1 cellular context compared by ENCODE assay signal in the genomic region with DNA sequence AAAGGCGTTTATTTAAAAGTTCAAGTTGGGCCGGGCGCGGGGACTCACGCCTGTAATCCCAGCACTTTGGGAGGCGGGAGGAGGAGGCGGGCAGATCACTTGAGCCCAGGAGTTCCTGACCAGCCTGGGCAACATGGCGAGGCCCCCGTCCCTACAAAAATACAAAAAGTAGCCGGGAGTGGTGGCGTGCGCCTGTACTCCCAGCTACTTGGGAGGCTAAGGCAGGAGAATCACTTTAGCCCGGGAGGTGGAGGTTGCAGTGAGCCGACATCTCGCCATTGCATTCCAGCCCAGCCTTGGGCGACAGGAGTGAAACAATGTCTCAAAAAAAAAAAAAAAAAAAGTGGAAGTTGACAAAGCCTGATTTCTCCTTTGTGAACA.
TF ChIP-seq lines count a peak whose summit lies in the region.

No MANE protein-coding gene starts in this region.

TF ChIP-seq in K562, 482 proteins besides CTCF, POLR2A, EP300 and RAD21:
- TF ChIP-seq SUPT5H (IDR thresholded peaks at IDR 0.05) (no peak), BCOR (IDR thresholded peaks at IDR 0.05) (peak; percentile 89), SMAD1 (IDR thresholded peaks at IDR 0.05; ENCODE audit: low read depth, low read length, partially characterized antibody) (no peak), ZNF311 (CRISPR knock-in tag; IDR thresholded peaks at IDR 0.05) (no peak), HDAC2 (IDR thresholded peaks at IDR 0.05) (0 out of 2 replicates have a peak, but pooled peaks have one; percentile 24), KDM1A (IDR thresholded peaks at IDR 0.05) (peak in 1 of 2 experiments; percentile 23; a peak in 1 of 4 replicates), TRIM28 (IDR thresholded peaks at IDR 0.05) (peak; percentile 65; the same call in 1 of the 2 replicates), YY1 (IDR thresholded peaks at IDR 0.05; ENCODE audit: borderline replicate concordance in 1 of 3, control insufficient read depth in 1 of 3, extremely low read depth in 1 of 3, insufficient read depth in 3 of 3, insufficient read length in 1 of 3, insufficient replicate concordance in 2 of 3, low read depth in 1 of 3, low read length in 2 of 3) (peak in 1 of 3 experiments; percentile 50), SMARCA5 (IDR thresholded peaks at IDR 0.05) (0 out of 2 replicates have a peak, but pooled peaks have one; percentile 63), NFYB (IDR thresholded peaks at IDR 0.05; ENCODE audit: extremely low read depth, insufficient read length) (no peak), ZNF24 (IDR thresholded peaks at IDR 0.05) (peak; percentile 84)
- TF ChIP-seq, protein P1, sequence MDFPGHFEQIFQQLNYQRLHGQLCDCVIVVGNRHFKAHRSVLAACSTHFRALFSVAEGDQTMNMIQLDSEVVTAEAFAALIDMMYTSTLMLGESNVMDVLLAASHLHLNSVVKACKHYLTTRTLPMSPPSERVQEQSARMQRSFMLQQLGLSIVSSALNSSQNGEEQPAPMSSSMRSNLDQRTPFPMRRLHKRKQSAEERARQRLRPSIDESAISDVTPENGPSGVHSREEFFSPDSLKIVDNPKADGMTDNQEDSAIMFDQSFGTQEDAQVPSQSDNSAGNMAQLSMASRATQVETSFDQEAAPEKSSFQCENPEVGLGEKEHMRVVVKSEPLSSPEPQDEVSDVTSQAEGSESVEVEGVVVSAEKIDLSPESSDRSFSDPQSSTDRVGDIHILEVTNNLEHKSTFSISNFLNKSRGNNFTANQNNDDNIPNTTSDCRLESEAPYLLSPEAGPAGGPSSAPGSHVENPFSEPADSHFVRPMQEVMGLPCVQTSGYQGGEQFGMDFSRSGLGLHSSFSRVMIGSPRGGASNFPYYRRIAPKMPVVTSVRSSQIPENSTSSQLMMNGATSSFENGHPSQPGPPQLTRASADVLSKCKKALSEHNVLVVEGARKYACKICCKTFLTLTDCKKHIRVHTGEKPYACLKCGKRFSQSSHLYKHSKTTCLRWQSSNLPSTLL (IDR thresholded peaks at IDR 0.05): no peak
- TF ChIP-seq, protein P2, sequence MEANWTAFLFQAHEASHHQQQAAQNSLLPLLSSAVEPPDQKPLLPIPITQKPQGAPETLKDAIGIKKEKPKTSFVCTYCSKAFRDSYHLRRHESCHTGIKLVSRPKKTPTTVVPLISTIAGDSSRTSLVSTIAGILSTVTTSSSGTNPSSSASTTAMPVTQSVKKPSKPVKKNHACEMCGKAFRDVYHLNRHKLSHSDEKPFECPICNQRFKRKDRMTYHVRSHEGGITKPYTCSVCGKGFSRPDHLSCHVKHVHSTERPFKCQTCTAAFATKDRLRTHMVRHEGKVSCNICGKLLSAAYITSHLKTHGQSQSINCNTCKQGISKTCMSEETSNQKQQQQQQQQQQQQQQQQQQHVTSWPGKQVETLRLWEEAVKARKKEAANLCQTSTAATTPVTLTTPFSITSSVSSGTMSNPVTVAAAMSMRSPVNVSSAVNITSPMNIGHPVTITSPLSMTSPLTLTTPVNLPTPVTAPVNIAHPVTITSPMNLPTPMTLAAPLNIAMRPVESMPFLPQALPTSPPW (CRISPR knock-in tag; IDR thresholded peaks at IDR 0.05): no peak
- TF ChIP-seq, protein P3, sequence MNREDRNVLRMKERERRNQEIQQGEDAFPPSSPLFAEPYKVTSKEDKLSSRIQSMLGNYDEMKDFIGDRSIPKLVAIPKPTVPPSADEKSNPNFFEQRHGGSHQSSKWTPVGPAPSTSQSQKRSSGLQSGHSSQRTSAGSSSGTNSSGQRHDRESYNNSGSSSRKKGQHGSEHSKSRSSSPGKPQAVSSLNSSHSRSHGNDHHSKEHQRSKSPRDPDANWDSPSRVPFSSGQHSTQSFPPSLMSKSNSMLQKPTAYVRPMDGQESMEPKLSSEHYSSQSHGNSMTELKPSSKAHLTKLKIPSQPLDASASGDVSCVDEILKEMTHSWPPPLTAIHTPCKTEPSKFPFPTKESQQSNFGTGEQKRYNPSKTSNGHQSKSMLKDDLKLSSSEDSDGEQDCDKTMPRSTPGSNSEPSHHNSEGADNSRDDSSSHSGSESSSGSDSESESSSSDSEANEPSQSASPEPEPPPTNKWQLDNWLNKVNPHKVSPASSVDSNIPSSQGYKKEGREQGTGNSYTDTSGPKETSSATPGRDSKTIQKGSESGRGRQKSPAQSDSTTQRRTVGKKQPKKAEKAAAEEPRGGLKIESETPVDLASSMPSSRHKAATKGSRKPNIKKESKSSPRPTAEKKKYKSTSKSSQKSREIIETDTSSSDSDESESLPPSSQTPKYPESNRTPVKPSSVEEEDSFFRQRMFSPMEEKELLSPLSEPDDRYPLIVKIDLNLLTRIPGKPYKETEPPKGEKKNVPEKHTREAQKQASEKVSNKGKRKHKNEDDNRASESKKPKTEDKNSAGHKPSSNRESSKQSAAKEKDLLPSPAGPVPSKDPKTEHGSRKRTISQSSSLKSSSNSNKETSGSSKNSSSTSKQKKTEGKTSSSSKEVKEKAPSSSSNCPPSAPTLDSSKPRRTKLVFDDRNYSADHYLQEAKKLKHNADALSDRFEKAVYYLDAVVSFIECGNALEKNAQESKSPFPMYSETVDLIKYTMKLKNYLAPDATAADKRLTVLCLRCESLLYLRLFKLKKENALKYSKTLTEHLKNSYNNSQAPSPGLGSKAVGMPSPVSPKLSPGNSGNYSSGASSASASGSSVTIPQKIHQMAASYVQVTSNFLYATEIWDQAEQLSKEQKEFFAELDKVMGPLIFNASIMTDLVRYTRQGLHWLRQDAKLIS (CRISPR knock-in tag; IDR thresholded peaks at IDR 0.05): 0 out of 2 replicates have a peak, but pooled peaks have one; percentile 64
- TF ChIP-seq, protein P4, sequence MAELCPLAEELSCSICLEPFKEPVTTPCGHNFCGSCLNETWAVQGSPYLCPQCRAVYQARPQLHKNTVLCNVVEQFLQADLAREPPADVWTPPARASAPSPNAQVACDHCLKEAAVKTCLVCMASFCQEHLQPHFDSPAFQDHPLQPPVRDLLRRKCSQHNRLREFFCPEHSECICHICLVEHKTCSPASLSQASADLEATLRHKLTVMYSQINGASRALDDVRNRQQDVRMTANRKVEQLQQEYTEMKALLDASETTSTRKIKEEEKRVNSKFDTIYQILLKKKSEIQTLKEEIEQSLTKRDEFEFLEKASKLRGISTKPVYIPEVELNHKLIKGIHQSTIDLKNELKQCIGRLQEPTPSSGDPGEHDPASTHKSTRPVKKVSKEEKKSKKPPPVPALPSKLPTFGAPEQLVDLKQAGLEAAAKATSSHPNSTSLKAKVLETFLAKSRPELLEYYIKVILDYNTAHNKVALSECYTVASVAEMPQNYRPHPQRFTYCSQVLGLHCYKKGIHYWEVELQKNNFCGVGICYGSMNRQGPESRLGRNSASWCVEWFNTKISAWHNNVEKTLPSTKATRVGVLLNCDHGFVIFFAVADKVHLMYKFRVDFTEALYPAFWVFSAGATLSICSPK (IDR thresholded peaks at IDR 0.05; ENCODE audit: borderline replicate concordance): no peak
- TF ChIP-seq, protein P5, sequence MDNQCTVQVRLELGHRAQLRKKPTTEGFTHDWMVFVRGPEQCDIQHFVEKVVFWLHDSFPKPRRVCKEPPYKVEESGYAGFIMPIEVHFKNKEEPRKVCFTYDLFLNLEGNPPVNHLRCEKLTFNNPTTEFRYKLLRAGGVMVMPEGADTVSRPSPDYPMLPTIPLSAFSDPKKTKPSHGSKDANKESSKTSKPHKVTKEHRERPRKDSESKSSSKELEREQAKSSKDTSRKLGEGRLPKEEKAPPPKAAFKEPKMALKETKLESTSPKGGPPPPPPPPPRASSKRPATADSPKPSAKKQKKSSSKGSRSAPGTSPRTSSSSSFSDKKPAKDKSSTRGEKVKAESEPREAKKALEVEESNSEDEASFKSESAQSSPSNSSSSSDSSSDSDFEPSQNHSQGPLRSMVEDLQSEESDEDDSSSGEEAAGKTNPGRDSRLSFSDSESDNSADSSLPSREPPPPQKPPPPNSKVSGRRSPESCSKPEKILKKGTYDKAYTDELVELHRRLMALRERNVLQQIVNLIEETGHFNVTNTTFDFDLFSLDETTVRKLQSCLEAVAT (IDR thresholded peaks at IDR 0.05): peak in 1 of 2 experiments; percentile 12; a peak in 1 of 4 replicates
